ENCODE assay signal across 23 cellular contexts in genomic region chr1:2855206-2856075, GRCh38. TPM values are rescaled to one million over a fixed set of nuclear protein-coding genes. Genes with fewer than 3 reads are reported as not detected.
A peak's percentile ranks its signal among the peaks of the same experiment; 100 is the strongest.
DNase-seq lines count a peak whose midpoint lies in the region; ATAC-seq and TF ChIP-seq lines count a peak whose summit lies in the region.
"Had no signal": no experiment of that assay in that cellular context is flagged by ENCODE, and none has a peak within 500 bp of the region (broad histone marks: within the 10 kb centered on the region; RNA-seq: fewer than 3 reads in every experiment).

No MANE protein-coding gene starts in this region.

- TF ChIP-seq POLR2A in breast epithelium (IDR thresholded peaks at IDR 0.05): no peak

- H4K20me1 ChIP-seq in mammary epithelial cell (ENCODE audit: insufficient read depth, low read length): no peaks in the 10 kb centered on the region

- 20% methylated on average over 33 of the region's 58 CpGs for WGBS in mammary epithelial cell (ENCODE audit: low coverage, missing lambda C conversion rate)

- H3K9ac ChIP-seq in mammary epithelial cell (ENCODE audit: insufficient read depth, low read length): no peak overlapping the region
- H3K9ac ChIP-seq: KMS-11 had no signal

- no peaks in the 10 kb centered on the region for H3K36me3 ChIP-seq in breast epithelium
- H3K36me3 ChIP-seq in mammary epithelial cell (ENCODE audit: insufficient read depth, low read length): no peaks in the 10 kb centered on the region
- H3K36me3 ChIP-seq in HEK293 (ENCODE audit: control insufficient read depth in 2 of 2, insufficient read depth in 1 of 2, low read length in 2 of 2): no peaks in the 10 kb centered on the region

- DNase-seq in breast epithelium (ENCODE audit: low spot score in 2 of 2): no peak
- DNase-seq in mammary epithelial cell: no peak
- DNase-seq in left kidney (ENCODE audit: low read depth, low spot score): peak; percentile 73
- peak; percentile 84 for DNase-seq in retina
- no peak for DNase-seq in RKO (ENCODE audit: low spot score)
- no peak for DNase-seq in cortex of kidney (lab: John Stamatoyannopoulos, UW)
- DNase-seq: 8988T; AML-193; C1 segment of cervical spinal cord; CD8-positive, alpha-beta T cell; DND-41; GOT3; HCEC 1CT; IMR-90; NCI-H1105 treated with DMSO at 0.1 percent for 48 hours; NCI-H2029 treated with DMSO at 0.1 percent for 48 hours; NCI-H2171 treated with DMSO at 0.1 percent for 48 hours; NCI-H524 treated with DMSO at 0.1 percent for 48 hours; SHP77 treated with DMSO at 0.1 percent for 48 hours had no signal

- no peak for ATAC-seq in HG02981 (IDR thresholded peaks at IDR 0.05; ENCODE audit: unreplicated experiment)
- ATAC-seq: CD8-positive, alpha-beta T cell; GM12878 had no signal

- BruUV-seq in mammary epithelial cell (replicated peaks; lab: Mats Ljungman, UMichigan): no TSS peak

- no peak overlapping the region for H2AFZ ChIP-seq in mammary epithelial cell (ENCODE audit: low read depth, low read length)

- H3K9me3 ChIP-seq in breast epithelium (no peaks in the 10 kb centered on the region), mammary epithelial cell (replicated peaks; ENCODE audit: insufficient read depth, low read length) (peaks cover 43% of the 10 kb centered on the region), HEK293 (ENCODE audit: control insufficient read depth, insufficient read depth, low read depth, low read length) (no peaks in the 10 kb centered on the region)

- H3K27ac ChIP-seq in breast epithelium (no peak overlapping the region), mammary epithelial cell (ENCODE audit: insufficient read depth, low read depth, low read length) (no peak overlapping the region), HEK293 (ENCODE audit: extremely low read depth, low read depth, low read length) (no peak overlapping the region)
- H3K27ac ChIP-seq: KMS-11 had no signal

- no peak overlapping the region for H3K4me2 ChIP-seq in mammary epithelial cell (ENCODE audit: insufficient read depth, low read depth, low read length)
- H3K4me2 ChIP-seq: KMS-11 had no signal

- H3K4me3 ChIP-seq in breast epithelium (peak overlapping the region in 2 of 3 donors; percentile 9 to 15), mammary epithelial cell (replicated peaks in 1 of 3; ENCODE audit: insufficient read depth in 1 of 3, low read depth in 2 of 3, low read length in 3 of 3) (no peak overlapping the region), HEK293 (ENCODE audit: low read depth, low read length) (no peak overlapping the region)
- H3K4me3 ChIP-seq: GM12878 had no signal

- POLR2A ChIA-PET in HEK293 (lab: Yijun Ruan, JAX): no interaction called here

- TF ChIP-seq CTCF in breast epithelium (IDR thresholded peaks at IDR 0.05): no peak
- TF ChIP-seq CTCF in mammary epithelial cell (conservative IDR thresholded peaks at IDR 0.05 in 1 of 2, IDR thresholded peaks at IDR 0.05 in 1 of 2; ENCODE audit: extremely low read depth in 1 of 2, insufficient read depth in 1 of 2, low read depth in 1 of 2, low read length in 2 of 2): no peak
- no peak for TF ChIP-seq CTCF in HEK293 (tag by site-specific recombination; IDR thresholded peaks at IDR 0.05)

- in situ Hi-C loops in mammary epithelial cell (cut with MboI; ENCODE audit: low sequenced_read_pairs in 2 of 2): no loop called here

- H3K79me2 ChIP-seq in mammary epithelial cell (ENCODE audit: insufficient read depth, low read length): no peaks in the 10 kb centered on the region

- dilution Hi-C loops in mammary epithelial cell (cut with HindIII; ENCODE audit: low sequenced_read_pairs): no loop called here

- CTCF ChIA-PET in mammary epithelial cell (lab: Charles Lee; ENCODE audit: low non-redundant PET): no interaction called here
- CTCF ChIA-PET in HEK293 (lab: Yijun Ruan, JAX): no interaction called here

- intact Hi-C loops in breast epithelium (cut with DNase I; ENCODE audit: low total_unique reads) (no loop called here), mammary epithelial cell (cut with micrococcal nuclease) (no loop called here)

- H3K4me1 ChIP-seq in breast epithelium: no peaks in the 10 kb centered on the region
- H3K4me1 ChIP-seq in mammary epithelial cell (ENCODE audit: insufficient read depth, low read length): no peaks in the 10 kb centered on the region
- H3K4me1 ChIP-seq in HEK293 (ENCODE audit: control insufficient read depth, insufficient read depth, low read length): no peaks in the 10 kb centered on the region

- H3K27me3 ChIP-seq in breast epithelium (peaks cover 0 to 80% of the 10 kb centered on the region in 2 donors), mammary epithelial cell (ENCODE audit: insufficient read depth, low read length) (no peaks in the 10 kb centered on the region)

TF ChIP-seq in HEK293, 187 proteins besides CTCF, POLR2A, EP300 and RAD21:
- 0 out of 2 replicates have a peak, but pooled peaks have one; percentile 13 for TF ChIP-seq TRIM28 (IDR thresholded peaks at IDR 0.05; ENCODE audit: borderline replicate concordance, low read length)
- TF ChIP-seq PRDM1 (tag by site-specific recombination; IDR thresholded peaks at IDR 0.05): no peak

RNA-seq across cellular contexts. Expression of gene TTC34, which starts 53.9 kb away (rescaled TPM):
- total RNA-seq in breast epithelium (under 1 TPM; 0.16 to 0.88 (median 0.66) TPM), mammary epithelial cell (under 1 TPM; 0.17 to 0.75 TPM)
- polyA plus RNA-seq in mammary epithelial cell: 0.03 TPM
- polyA minus RNA-seq in mammary epithelial cell: not detected

Comparison
In these comparisons a context has a peak if more than half of its experiments do, and no peak if none do; other contexts are left out.
1. H3K4me3 ChIP-seq: peak in breast epithelium (2 of 3); none in mammary epithelial cell (0 of 3) and HEK293 (single experiment).
2. DNase-seq: peak in left kidney (single experiment) and retina (single experiment); none in breast epithelium (0 of 2), mammary epithelial cell (single experiment), RKO (single experiment) and cortex of kidney (single experiment).